ENCODE assay signal across 9 cellular contexts in genomic region chr14:64761441-64762043, GRCh38. TPM values are rescaled to one million over a fixed set of nuclear protein-coding genes. Genes with fewer than 3 reads are reported as not detected.
DNase-seq lines count a peak whose midpoint lies in the region; ATAC-seq, FAIRE-seq and TF ChIP-seq lines count a peak whose summit lies in the region.
"Had no signal": no experiment of that assay in that cellular context is flagged by ENCODE, and none has a peak within 500 bp of the region (broad histone marks: within the 10 kb centered on the region; RNA-seq: fewer than 3 reads in every experiment).

No MANE protein-coding gene starts in this region.

- CTCF ChIA-PET in GM12878 (lab: Yijun Ruan, JAX) = interaction anchor here (0.6 to 2.7 kb wide), 22 partner anchors 8 to 1183 kb away, joined by 3 to 60 read pairs (median 4); no protein-coding TSS in a partner anchor

- H3K27me3 ChIP-seq in GM12878 (replicated peaks in 1 of 2; ENCODE audit: control insufficient read depth in 2 of 2, insufficient read depth in 2 of 2, low read length in 1 of 2) = no peaks in the 10 kb centered on the region; a peak in 1 of 4 replicates
- no peaks in the 10 kb centered on the region for H3K27me3 ChIP-seq in thyroid gland

- peaks cover 28% of the 10 kb centered on the region for H3K4me1 Mint-ChIP-seq in T-helper 2 cell treated with Interferon-gamma antibody and Interleukin-4, amounts not matched to agents 5 μg/mL and 100 μg/mL, for 36 hours (ENCODE audit: low read depth)

- H3K36me3 Mint-ChIP-seq in T-helper 2 cell treated with Interferon-gamma antibody and Interleukin-4, amounts not matched to agents 5 μg/mL and 100 μg/mL, for 36 hours (ENCODE audit: low read depth) = no peaks in the 10 kb centered on the region
- H3K36me3 Mint-ChIP-seq: activated naive CD4-positive, alpha-beta T cell treated with anti-CD3 and anti-CD28 coated beads, Interleukin-2, amount 50 U/mL, for 24 hours had no signal

- no peak overlapping the region for H3K4me2 ChIP-seq in GM12878 (ENCODE audit: control insufficient read depth, insufficient read depth)

- no TSS peak for BruUV-seq in GM12878 (replicated peaks; lab: Mats Ljungman, UMichigan)

- H3K4me1 ChIP-seq in GM12878 (ENCODE audit: control insufficient read depth, insufficient read depth, low read length) (no peaks in the 10 kb centered on the region), kidney (ENCODE audit: control insufficient read depth in 1 of 2, insufficient read depth in 1 of 2, low read depth in 1 of 2, low read length in 2 of 2) (peaks cover 17 to 36% of the 10 kb centered on the region in 2 donors), thyroid gland (peaks cover 41 to 53% of the 10 kb centered on the region in 2 donors)

- H4K20me1 ChIP-seq in GM12878 (ENCODE audit: control insufficient read depth, insufficient read depth) = no peaks in the 10 kb centered on the region; the same call in 1 of the 2 replicates

- H3K36me3 ChIP-seq in GM12878 (ENCODE audit: control insufficient read depth in 2 of 2, insufficient read depth in 2 of 2, low read length in 1 of 2) = no peaks in the 10 kb centered on the region
- H3K36me3 ChIP-seq in kidney (ENCODE audit: control insufficient read depth in 1 of 2, insufficient read depth in 2 of 2, low read length in 2 of 2) = no peaks in the 10 kb centered on the region
- H3K36me3 ChIP-seq in thyroid gland = no peaks in the 10 kb centered on the region

- ATAC-seq in GM12878 (peak; percentile 20), GM18517 (IDR thresholded peaks at IDR 0.05; ENCODE audit: unreplicated experiment) (no peak), HG03439 (IDR thresholded peaks at IDR 0.05; ENCODE audit: unreplicated experiment) (no peak)

- POLR2A ChIA-PET in GM12878 (lab: Charles Lee) = no interaction called here

- H3K4me3 Mint-ChIP-seq in T-helper 2 cell treated with Interferon-gamma antibody and Interleukin-4, amounts not matched to agents 5 μg/mL and 100 μg/mL, for 36 hours = no peak overlapping the region
- H3K4me3 Mint-ChIP-seq: activated naive CD4-positive, alpha-beta T cell treated with anti-CD3 and anti-CD28 coated beads, Interleukin-2, amount 50 U/mL, for 24 hours had no signal

- RAD21 ChIA-PET in GM12878 (lab: Charles Lee; ENCODE audit: unreplicated experiment) = interaction anchor here (1.2 to 2.5 kb wide), 8 partner anchors 11 to 221 kb away, joined by 3 to 19 read pairs (median 5); partner anchors contain the start of gene HSPA2

- TF ChIP-seq CTCF in GM12878 (IDR thresholded peaks at IDR 0.05 in 2 of 3, conservative IDR thresholded peaks at IDR 0.05 in 1 of 3; ENCODE audit: control insufficient read depth in 2 of 3, extremely low read depth in 1 of 3, insufficient read depth in 1 of 3, low read depth in 3 of 3, low read length in 3 of 3) (peak in 1 of 3 experiments; percentile 9; a peak in 2 of 6 replicates), kidney (IDR thresholded peaks at IDR 0.05; ENCODE audit: borderline replicate concordance, extremely low read depth, insufficient read depth) (no peak), thyroid gland (IDR thresholded peaks at IDR 0.05) (peak in 4 of 6 experiments; percentile 24 to 56 (median 46))

- DNase-seq in NCI-H510A treated with DMSO at 0.1 percent for 48 hours (lab: John Stamatoyannopoulos, UW) (peak; percentile 53), NCI-H510A (lab: John Stamatoyannopoulos, UW) (no peak), GM12878 (ENCODE audit: low read depth, low spot score) (no peak), kidney (no peak), thyroid gland (peak; percentile 87 to 88)
- no peak for DNase-seq in T-helper 2 cell treated with Interferon-gamma antibody and Interleukin-4, amounts not matched to agents 5 μg/mL and 100 μg/mL, for 36 hours (ENCODE audit: low spot score)

- no peaks in the 10 kb centered on the region for H3K79me2 ChIP-seq in GM12878 (ENCODE audit: control insufficient read depth, insufficient read depth, low read length)

- intact Hi-C loops in GM12878 (cut with micrococcal nuclease; ENCODE audit: unreplicated experiment) (loop anchor here (1.0 to 10.0 kb wide), 4 partner anchors 90 to 417 kb away; partner anchors contain the start of gene HSPA2), kidney (cut with DNase I) (no loop called here), thyroid gland (cut with DNase I) (no loop called here)

- no peak overlapping the region for H3K9ac ChIP-seq in GM12878 (ENCODE audit: control insufficient read depth, insufficient read depth, low read length)
- H3K9ac ChIP-seq in kidney (ENCODE audit: low read length in 2 of 2) = peak overlapping the region in 1 of 2 donors; percentile 46

- no peaks in the 10 kb centered on the region for H3K9me3 Mint-ChIP-seq in T-helper 2 cell treated with Interferon-gamma antibody and Interleukin-4, amounts not matched to agents 5 μg/mL and 100 μg/mL, for 36 hours
- H3K9me3 Mint-ChIP-seq: activated naive CD4-positive, alpha-beta T cell treated with anti-CD3 and anti-CD28 coated beads, Interleukin-2, amount 50 U/mL, for 24 hours had no signal

- no peak overlapping the region for H3K27ac Mint-ChIP-seq in T-helper 2 cell treated with Interferon-gamma antibody and Interleukin-4, amounts not matched to agents 5 μg/mL and 100 μg/mL, for 36 hours
- H3K27ac Mint-ChIP-seq: activated naive CD4-positive, alpha-beta T cell treated with anti-CD3 and anti-CD28 coated beads, Interleukin-2, amount 50 U/mL, for 24 hours had no signal

- TF ChIP-seq POLR2A in GM12878 (IDR thresholded peaks at IDR 0.05; ENCODE audit: low read depth, low read length) (no peak), thyroid gland (IDR thresholded peaks at IDR 0.05) (no peak)

- H3K27ac ChIP-seq in GM12878 (ENCODE audit: control insufficient read depth, insufficient read depth) (no peak overlapping the region), kidney (ENCODE audit: low read depth in 2 of 2, low read length in 2 of 2) (peak overlapping the region; percentile 33 to 59), thyroid gland (peak overlapping the region; percentile 25 to 79 (median 65))

- TF ChIP-seq EP300 in GM12878 (IDR thresholded peaks at IDR 0.05; ENCODE audit: borderline replicate concordance in 1 of 2, control insufficient read depth in 1 of 2, low read depth in 2 of 2, low read length in 2 of 2) = no peak

- no peak for TF ChIP-seq RAD21 in GM12878 (IDR thresholded peaks at IDR 0.05; ENCODE audit: insufficient read depth, low read depth, low read length)

- H3K9me3 ChIP-seq in GM12878 (replicated peaks; ENCODE audit: control insufficient read depth, insufficient read depth, low read length) (no peaks in the 10 kb centered on the region), kidney (ENCODE audit: control insufficient read depth in 1 of 2, low read length in 2 of 2) (no peaks in the 10 kb centered on the region), thyroid gland (no peaks in the 10 kb centered on the region)

- H3K27me3 Mint-ChIP-seq in T-helper 2 cell treated with Interferon-gamma antibody and Interleukin-4, amounts not matched to agents 5 μg/mL and 100 μg/mL, for 36 hours (ENCODE audit: low read depth) = peaks cover 18% of the 10 kb centered on the region
- H3K27me3 Mint-ChIP-seq: activated naive CD4-positive, alpha-beta T cell treated with anti-CD3 and anti-CD28 coated beads, Interleukin-2, amount 50 U/mL, for 24 hours had no signal

- in situ Hi-C loops in GM12878 (cut with MboI) = loop anchor here (5.0 to 10.0 kb wide), 2 partner anchors 89 to 417 kb away; no protein-coding TSS in a partner anchor

- 43% methylated on average over 5 of the region's 5 CpGs for WGBS in GM12878 (ENCODE audit: insufficient coverage, insufficient replicate concordance, low lambda C conversion rate, missing lambda C conversion rate)
- WGBS in thyroid gland, 2 donors = 19 to 46% methylated on average over 5 of the region's 5 CpGs

- H3K4me3 ChIP-seq in GM12878 = no peak overlapping the region
- no peak overlapping the region for H3K4me3 ChIP-seq in kidney (ENCODE audit: low read length in 2 of 2)
- H3K4me3 ChIP-seq in thyroid gland (replicated peaks in 1 of 3) = no peak overlapping the region

- no peak for FAIRE-seq in GM12878 (lab: Jason Lieb, UNC)
- no peak for FAIRE-seq in kidney (lab: Jason Lieb, UNC)

- SMC1A ChIA-PET in GM12878 (lab: Charles Lee; ENCODE audit: uncharacterized antibody, unreplicated experiment) = interaction anchor here (0.6 to 2.4 kb wide), 10 partner anchors 10 to 964 kb away, joined by 3 to 30 read pairs (median 3); no protein-coding TSS in a partner anchor

- no peak overlapping the region for H2AFZ ChIP-seq in GM12878 (ENCODE audit: control insufficient read depth, low read depth, low read length)

TF ChIP-seq in GM12878, 131 proteins besides CTCF, POLR2A, EP300 and RAD21 (continues in another document):
- TF ChIP-seq NFXL1 (IDR thresholded peaks at IDR 0.05; ENCODE audit: borderline replicate concordance) (no peak), GATAD2B (conservative IDR thresholded peaks at IDR 0.05; ENCODE audit: low read depth) (no peak), RUNX3 (IDR thresholded peaks at IDR 0.05; ENCODE audit: low read length) (no peak)

RNA-seq across cellular contexts. Expression of gene PLEKHG3, which starts 57.3 kb away (rescaled TPM):
- 0.44 and 0.88 TPM in 2 replicates for total RNA-seq in GM12878 (2013; cell fraction: nucleolus; rRNA removed)
- total RNA-seq in GM12878 (2014; rRNA removed) (0.05 TPM in 1 of 2 replicates, not detected in the other), GM12878 (2014; rRNA removed; fragmentation: Illumina TruSeq; extraction: Trizol) (not detected in 2 replicates), GM12878 (2021) (0.32 and 0.64 TPM in 2 replicates), kidney (127 TPM), thyroid gland (10 to 100 TPM; 41.0 to 83.0 (median 54.6) TPM)
- polyA plus RNA-seq in GM12878 (2011; ENCODE audit: low read depth) = not detected
- polyA plus RNA-seq in GM12878 (2011; rRNA removed) (0.37 and 0.73 TPM in 2 replicates), GM12878 (2014; fragmentation: Illumina TruSeq; extraction: Trizol) (0.03 TPM in 1 of 2 replicates, not detected in the other), GM12878 (2014; fragmentation: Nextera tagmentation; extraction: Ambion mirVana) (not detected), GM12878 (2014; rRNA removed) (0.05 and 0.06 TPM in 2 replicates), GM12878 (2016; fragmentation: Nextera tagmentation; extraction: Ambion mirVana) (under 1 TPM in 1 of 2 experiments, not detected in 1; 0.07 TPM), kidney (ENCODE audit: insufficient read depth, low read depth, low replicate concordance) (51.9 TPM)
- 0.65 and 0.66 TPM in 2 replicates for polyA plus RNA-seq in GM12878 (2011; cell fraction: cytosol; rRNA removed)
- 2.0 and 2.6 TPM in 2 replicates for polyA plus RNA-seq in GM12878 (2011; cell fraction: nucleus; rRNA removed)
- polyA plus RNA-seq in GM12878 (2012) = 0.15 TPM in 1 of 2 replicates, not detected in the other
- 1.4 and 1.6 TPM in 2 replicates for polyA minus RNA-seq in GM12878 (2011; rRNA and poly(A)+ RNA removed)
- polyA minus RNA-seq in GM12878 (2011; cell fraction: cytosol; rRNA and poly(A)+ RNA removed) = 0.27 and 3.2 TPM in 2 replicates
- 0.85 and 1.1 TPM in 2 replicates for polyA minus RNA-seq in GM12878 (2011; cell fraction: nucleus; rRNA and poly(A)+ RNA removed)

Comparison
In these comparisons a context has a peak if more than half of its experiments do, and no peak if none do; other contexts are left out.
1. DNase-seq: peak in NCI-H510A treated with DMSO at 0.1 percent for 48 hours (single experiment) and thyroid gland (2 of 2); none in NCI-H510A (single experiment), GM12878 (single experiment), kidney (single experiment) and T-helper 2 cell treated with Interferon-gamma antibody and Interleukin-4, amounts not matched to agents 5 μg/mL and 100 μg/mL, for 36 hours (single experiment).
2. RNA of gene PLEKHG3, which starts 57.3 kb away (total RNA-seq): 127 TPM in kidney (single experiment) and 41.0 to 83.0 TPM in thyroid gland; 0.05 to 0.88 TPM in GM12878; every median in the first group is over 10 times any median in the second.